2 cellular contexts compared by ENCODE assay signal in the genomic region with DNA sequence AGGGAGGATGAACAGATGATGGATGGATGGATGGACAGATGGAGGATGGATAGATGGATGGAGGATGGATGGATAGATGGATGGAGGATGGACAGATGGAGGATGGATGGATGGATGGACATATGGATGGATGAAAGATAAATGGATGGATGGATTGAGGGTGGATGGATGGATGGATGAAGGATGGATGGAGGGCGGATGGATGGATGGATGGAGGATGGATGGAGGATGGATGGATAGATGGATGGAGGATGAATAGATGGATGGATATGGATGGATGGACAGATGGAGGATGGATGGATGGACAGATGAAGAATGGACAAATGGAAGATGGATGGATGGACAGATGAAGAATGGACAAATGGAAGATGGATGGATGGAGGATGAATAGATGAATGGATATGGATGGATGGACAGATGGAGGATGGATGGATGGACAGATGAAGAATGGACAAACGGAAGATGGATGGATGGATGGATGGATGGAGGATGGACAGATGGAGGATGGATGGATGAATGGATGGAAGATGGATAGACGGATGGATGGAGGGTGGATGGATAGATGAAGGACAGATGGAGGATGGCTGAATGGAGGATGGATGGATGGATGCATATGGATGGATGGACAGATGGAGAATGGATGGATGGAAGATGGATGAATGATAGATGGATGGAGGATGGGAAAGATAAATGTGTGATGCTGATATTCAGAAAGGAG.
A peak's percentile ranks its signal among the peaks of the same experiment; 100 is the strongest.
TF ChIP-seq lines count a peak whose summit lies in the region.

No MANE protein-coding gene starts in this region.

TF ChIP-seq in GM12891, 5 proteins besides CTCF, POLR2A, EP300 and RAD21:
- no peak for TF ChIP-seq POLR2AphosphoS5 (IDR thresholded peaks at IDR 0.05; ENCODE audit: low read depth, low read length)
- no peak for TF ChIP-seq PAX5 (IDR thresholded peaks at IDR 0.05; ENCODE audit: insufficient read depth, low read length, severe bottlenecking)
- TF ChIP-seq SPI1 (IDR thresholded peaks at IDR 0.05; ENCODE audit: low read depth, low read length) = no peak
- no peak for TF ChIP-seq TAF1 (IDR thresholded peaks at IDR 0.05; ENCODE audit: low read depth, low read length)
- no peak for TF ChIP-seq POU2F2 (IDR thresholded peaks at IDR 0.05; ENCODE audit: low read depth, low read length)

TF ChIP-seq in K562, 482 proteins besides CTCF, POLR2A, EP300 and RAD21:
- no peak for TF ChIP-seq XRCC3 (IDR thresholded peaks at IDR 0.05)
- TF ChIP-seq CBFA2T3 (IDR thresholded peaks at IDR 0.05) = no peak
- no peak for TF ChIP-seq CHD4 (IDR thresholded peaks at IDR 0.05; ENCODE audit: insufficient read depth, insufficient replicate concordance, low read depth, low read length, poor library complexity, severe bottlenecking)
- 0 out of 2 replicates have a peak, but pooled peaks have one; percentile 17 for TF ChIP-seq CTBP1 (IDR thresholded peaks at IDR 0.05; ENCODE audit: borderline replicate concordance)
- peak; percentile 22 for TF ChIP-seq PHF20 (IDR thresholded peaks at IDR 0.05; ENCODE audit: partially characterized antibody)
- TF ChIP-seq ZNF212 (CRISPR knock-in tag; IDR thresholded peaks at IDR 0.05) = no peak
- TF ChIP-seq, protein P1, sequence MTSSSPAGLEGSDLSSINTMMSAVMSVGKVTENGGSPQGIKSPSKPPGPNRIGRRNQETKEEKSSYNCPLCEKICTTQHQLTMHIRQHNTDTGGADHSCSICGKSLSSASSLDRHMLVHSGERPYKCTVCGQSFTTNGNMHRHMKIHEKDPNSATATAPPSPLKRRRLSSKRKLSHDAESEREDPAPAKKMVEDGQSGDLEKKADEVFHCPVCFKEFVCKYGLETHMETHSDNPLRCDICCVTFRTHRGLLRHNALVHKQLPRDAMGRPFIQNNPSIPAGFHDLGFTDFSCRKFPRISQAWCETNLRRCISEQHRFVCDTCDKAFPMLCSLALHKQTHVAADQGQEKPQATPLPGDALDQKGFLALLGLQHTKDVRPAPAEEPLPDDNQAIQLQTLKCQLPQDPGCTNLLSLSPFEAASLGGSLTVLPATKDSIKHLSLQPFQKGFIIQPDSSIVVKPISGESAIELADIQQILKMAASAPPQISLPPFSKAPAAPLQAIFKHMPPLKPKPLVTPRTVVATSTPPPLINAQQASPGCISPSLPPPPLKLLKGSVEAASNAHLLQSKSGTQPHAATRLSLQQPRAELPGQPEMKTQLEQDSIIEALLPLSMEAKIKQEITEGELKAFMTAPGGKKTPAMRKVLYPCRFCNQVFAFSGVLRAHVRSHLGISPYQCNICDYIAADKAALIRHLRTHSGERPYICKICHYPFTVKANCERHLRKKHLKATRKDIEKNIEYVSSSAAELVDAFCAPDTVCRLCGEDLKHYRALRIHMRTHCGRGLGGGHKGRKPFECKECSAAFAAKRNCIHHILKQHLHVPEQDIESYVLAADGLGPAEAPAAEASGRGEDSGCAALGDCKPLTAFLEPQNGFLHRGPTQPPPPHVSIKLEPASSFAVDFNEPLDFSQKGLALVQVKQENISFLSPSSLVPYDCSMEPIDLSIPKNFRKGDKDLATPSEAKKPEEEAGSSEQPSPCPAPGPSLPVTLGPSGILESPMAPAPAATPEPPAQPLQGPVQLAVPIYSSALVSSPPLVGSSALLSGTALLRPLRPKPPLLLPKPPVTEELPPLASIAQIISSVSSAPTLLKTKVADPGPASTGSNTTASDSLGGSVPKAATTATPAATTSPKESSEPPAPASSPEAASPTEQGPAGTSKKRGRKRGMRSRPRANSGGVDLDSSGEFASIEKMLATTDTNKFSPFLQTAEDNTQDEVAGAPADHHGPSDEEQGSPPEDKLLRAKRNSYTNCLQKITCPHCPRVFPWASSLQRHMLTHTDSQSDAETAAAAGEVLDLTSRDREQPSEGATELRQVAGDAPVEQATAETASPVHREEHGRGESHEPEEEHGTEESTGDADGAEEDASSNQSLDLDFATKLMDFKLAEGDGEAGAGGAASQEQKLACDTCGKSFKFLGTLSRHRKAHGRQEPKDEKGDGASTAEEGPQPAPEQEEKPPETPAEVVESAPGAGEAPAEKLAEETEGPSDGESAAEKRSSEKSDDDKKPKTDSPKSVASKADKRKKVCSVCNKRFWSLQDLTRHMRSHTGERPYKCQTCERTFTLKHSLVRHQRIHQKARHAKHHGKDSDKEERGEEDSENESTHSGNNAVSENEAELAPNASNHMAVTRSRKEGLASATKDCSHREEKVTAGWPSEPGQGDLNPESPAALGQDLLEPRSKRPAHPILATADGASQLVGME (CRISPR knock-in tag; IDR thresholded peaks at IDR 0.05) = no peak
- TF ChIP-seq EHMT2 (IDR thresholded peaks at IDR 0.05) = peak; percentile 16; the same call in 1 of the 2 replicates
